In the genomic region with DNA sequence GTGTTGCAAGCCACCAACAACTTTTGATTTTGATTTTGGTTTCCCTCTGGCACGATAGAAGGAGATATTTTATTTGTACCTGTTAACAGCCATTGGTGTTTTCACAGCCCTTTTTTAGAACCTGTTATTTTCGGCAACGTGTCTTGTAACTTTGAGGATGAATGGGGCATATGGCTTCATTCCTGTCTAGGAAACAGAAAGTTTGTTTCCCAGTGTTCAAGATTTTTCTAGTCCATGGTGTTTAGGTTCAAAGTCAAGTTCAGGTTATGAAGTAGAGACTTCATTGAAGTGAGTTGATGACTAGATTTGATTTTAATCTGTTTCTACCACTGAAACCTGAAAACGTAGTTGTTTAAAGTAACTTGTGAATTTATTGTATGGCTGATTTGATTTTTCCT, we compare ENCODE assay signal across 8 cellular contexts. TPM values are rescaled to one million over a fixed set of nuclear protein-coding genes. Genes with fewer than 3 reads are reported as not detected.
DNase-seq lines count a peak whose midpoint lies in the region; ATAC-seq and TF ChIP-seq lines count a peak whose summit lies in the region.

No MANE protein-coding gene starts in this region.

- no peaks in the 10 kb centered on the region for H3K23me2 ChIP-seq in H9 (ENCODE audit: insufficient read length, low read depth, low read length, poor library complexity, severe bottlenecking)

- POLR2A ChIA-PET in activated CD8-positive, alpha-beta T cell treated with anti-CD3 and anti-CD28 coated beads for 36 hours (lab: Charles Lee), result interaction anchor here (1.1 to 1.9 kb wide), 4 partner anchors 13 to 122 kb away, joined by 3 to 15 read pairs (median 6); a partner anchor contains a TSS

- no peak overlapping the region for H3K23ac ChIP-seq in H9 (ENCODE audit: insufficient read length, low read depth, low read length)

- no peak overlapping the region for H3K18ac ChIP-seq in H9 (ENCODE audit: insufficient read length, low read depth, low read length)

- CTCF ChIA-PET in activated CD8-positive, alpha-beta T cell treated with anti-CD3 and anti-CD28 coated beads for 36 hours (lab: Charles Lee), result interaction anchor here (0.6 to 1.8 kb wide), 6 partner anchors 11 to 122 kb away, joined by 3 to 17 read pairs (median 6); a partner anchor contains a TSS

- H3K56ac ChIP-seq in H9 (ENCODE audit: insufficient read length, low read depth, low read length), result no peak overlapping the region

- peaks cover 8 to 13% of the 10 kb centered on the region in 2 experiments for H3K9me3 Mint-ChIP-seq in H9
- H3K9me3 Mint-ChIP-seq in activated CD8-positive, alpha-beta T cell treated with anti-CD3 and anti-CD28 coated beads for 36 hours, result no peaks in the 10 kb centered on the region
- H3K9me3 Mint-ChIP-seq in glutamatergic neuron (ENCODE audit: unreplicated experiment), result peaks cover 7% of the 10 kb centered on the region
- no peaks in the 10 kb centered on the region for H3K9me3 Mint-ChIP-seq in stimulated activated effector memory CD8-positive, alpha-beta T cell treated with anti-CD3 and anti-CD28 coated beads, Interleukin-12 subunit alpha, Interleukin-12 subunit beta, amount 100 ng/mL, for 72 hours

- no peaks in the 10 kb centered on the region for H3K79me1 ChIP-seq in H9 (ENCODE audit: insufficient read depth, low read depth, low read length, poor library complexity, severe bottlenecking)

- TF ChIP-seq CTCF in H9 (conservative IDR thresholded peaks at IDR 0.05), result no peak
- TF ChIP-seq CTCF in activated CD8-positive, alpha-beta T cell treated with anti-CD3 and anti-CD28 coated beads for 36 hours (IDR thresholded peaks at IDR 0.05), result no peak
- TF ChIP-seq CTCF in glutamatergic neuron (IDR thresholded peaks at IDR 0.05; ENCODE audit: partially characterized antibody, unreplicated experiment), result no peak

- H3K79me2 ChIP-seq in H9 (ENCODE audit: insufficient read depth, low read length), result no peaks in the 10 kb centered on the region

- no peak overlapping the region for H3T11ph ChIP-seq in H9 (ENCODE audit: low read length)

- no peak overlapping the region for H3K27ac ChIP-seq in H9 (ENCODE audit: insufficient read length, low read depth, low read length)

- H4K5ac ChIP-seq in H9 (ENCODE audit: insufficient read length, low read depth, low read length), result no peak overlapping the region

- DNase-seq in H9, result no peak
- DNase-seq in activated CD8-positive, alpha-beta T cell treated with anti-CD3 and anti-CD28 coated beads for 36 hours, result no peak
- DNase-seq in glutamatergic neuron, result no peak
- no peak for DNase-seq in stimulated activated effector memory CD8-positive, alpha-beta T cell treated with anti-CD3 and anti-CD28 coated beads, Interleukin-12 subunit alpha, Interleukin-12 subunit beta, amount 100 ng/mL, for 72 hours (ENCODE audit: low spot score in 2 of 2)
- DNase-seq in stimulated activated CD4-positive, alpha-beta T cell treated with anti-CD3 and anti-CD28 coated beads, Interleukin-12 subunit alpha, Interleukin-12 subunit beta, amount 100 ng/mL, for 4 hours, result no peak
- DNase-seq in ecto neural progenitor cell (ENCODE audit: low spot score), result no peak
- no peak for DNase-seq in NCI-H526 treated with DMSO at 0.1 percent for 48 hours (lab: John Stamatoyannopoulos, UW)
- DNase-seq in NCI-H345 (lab: John Stamatoyannopoulos, UW), result no peak

- no CpG with 5 or more reads among the region's 4 CpGs for WGBS in H9 (ENCODE audit: extremely low coverage, insufficient read length, low lambda C conversion rate)

- H3K9me3 ChIP-seq in H9 (ENCODE audit: control insufficient read depth, low read depth, low read length), result no peaks in the 10 kb centered on the region

- peaks cover 3 to 15% (median 6%) of the 10 kb centered on the region in 3 experiments; a peak in 6 of 7 replicates for H3K36me3 Mint-ChIP-seq in H9 (ENCODE audit: insufficient read depth in 1 of 3, low read depth in 3 of 3)
- no peaks in the 10 kb centered on the region for H3K36me3 Mint-ChIP-seq in activated CD8-positive, alpha-beta T cell treated with anti-CD3 and anti-CD28 coated beads for 36 hours (ENCODE audit: low read depth)
- peaks cover 8% of the 10 kb centered on the region for H3K36me3 Mint-ChIP-seq in glutamatergic neuron (ENCODE audit: unreplicated experiment)
- H3K36me3 Mint-ChIP-seq in stimulated activated effector memory CD8-positive, alpha-beta T cell treated with anti-CD3 and anti-CD28 coated beads, Interleukin-12 subunit alpha, Interleukin-12 subunit beta, amount 100 ng/mL, for 72 hours, result peaks cover 14% of the 10 kb centered on the region

- H3K27ac Mint-ChIP-seq in H9 (no peak overlapping the region), glutamatergic neuron (ENCODE audit: unreplicated experiment) (no peak overlapping the region)
- H3K27ac Mint-ChIP-seq in activated CD8-positive, alpha-beta T cell treated with anti-CD3 and anti-CD28 coated beads for 36 hours, result peak overlapping the region; percentile 96
- peak overlapping the region; percentile 88 for H3K27ac Mint-ChIP-seq in stimulated activated effector memory CD8-positive, alpha-beta T cell treated with anti-CD3 and anti-CD28 coated beads, Interleukin-12 subunit alpha, Interleukin-12 subunit beta, amount 100 ng/mL, for 72 hours

- no peak overlapping the region for H2BK5ac ChIP-seq in H9 (ENCODE audit: insufficient read length, low read length)

- H3K4me3 Mint-ChIP-seq in H9, result peak overlapping the region; percentile 70 to 71; a peak in 4 of 5 replicates
- peak overlapping the region; percentile 80 for H3K4me3 Mint-ChIP-seq in activated CD8-positive, alpha-beta T cell treated with anti-CD3 and anti-CD28 coated beads for 36 hours
- H3K4me3 Mint-ChIP-seq in glutamatergic neuron (ENCODE audit: unreplicated experiment), result peak overlapping the region; percentile 8
- peak overlapping the region; percentile 80 for H3K4me3 Mint-ChIP-seq in stimulated activated effector memory CD8-positive, alpha-beta T cell treated with anti-CD3 and anti-CD28 coated beads, Interleukin-12 subunit alpha, Interleukin-12 subunit beta, amount 100 ng/mL, for 72 hours

- no peak overlapping the region for H4K91ac ChIP-seq in H9 (ENCODE audit: insufficient read length, low read depth, low read length)

- peaks cover 2% of the 10 kb centered on the region; the same call in 1 of the 2 replicates for H3K4me1 ChIP-seq in H9 (ENCODE audit: insufficient read depth, low read length)

- H3K27me3 Mint-ChIP-seq in H9 (ENCODE audit: low read depth) (peaks cover 12% of the 10 kb centered on the region), glutamatergic neuron (ENCODE audit: unreplicated experiment) (peaks cover 4% of the 10 kb centered on the region)
- no peaks in the 10 kb centered on the region for H3K27me3 Mint-ChIP-seq in activated CD8-positive, alpha-beta T cell treated with anti-CD3 and anti-CD28 coated beads for 36 hours

- H2BK120ac ChIP-seq in H9 (ENCODE audit: low read depth, low read length, poor library complexity, severe bottlenecking), result no peak overlapping the region

- H3K27me3 ChIP-seq in H9 (ENCODE audit: insufficient read depth, low read length), result no peaks in the 10 kb centered on the region; the same call in 1 of the 2 replicates

- no peak overlapping the region for H2BK20ac ChIP-seq in H9 (ENCODE audit: low read depth, low read length, poor library complexity, severe bottlenecking)

- H2AK5ac ChIP-seq in H9 (ENCODE audit: insufficient read length, low read length), result no peak overlapping the region

- no peak overlapping the region for H4K8ac ChIP-seq in H9 (replicated peaks; ENCODE audit: insufficient read length, low read depth, low read length)

- ATAC-seq in activated CD8-positive, alpha-beta T cell treated with anti-CD3 and anti-CD28 coated beads for 36 hours, result no peak
- ATAC-seq in stimulated activated effector memory CD8-positive, alpha-beta T cell treated with anti-CD3 and anti-CD28 coated beads, Interleukin-12 subunit alpha, Interleukin-12 subunit beta, amount 100 ng/mL, for 72 hours, result no peak

- H3K4me1 Mint-ChIP-seq in H9 (peaks cover 11 to 12% of the 10 kb centered on the region in 2 experiments), glutamatergic neuron (ENCODE audit: low read depth, unreplicated experiment) (peaks cover 8% of the 10 kb centered on the region)
- peaks cover 29% of the 10 kb centered on the region for H3K4me1 Mint-ChIP-seq in activated CD8-positive, alpha-beta T cell treated with anti-CD3 and anti-CD28 coated beads for 36 hours (ENCODE audit: low read depth)
- peaks cover 35% of the 10 kb centered on the region for H3K4me1 Mint-ChIP-seq in stimulated activated effector memory CD8-positive, alpha-beta T cell treated with anti-CD3 and anti-CD28 coated beads, Interleukin-12 subunit alpha, Interleukin-12 subunit beta, amount 100 ng/mL, for 72 hours

- no peaks in the 10 kb centered on the region for H4K20me1 ChIP-seq in H9 (ENCODE audit: control insufficient read depth, insufficient read depth, insufficient read length)

- no peak overlapping the region for H3K9ac ChIP-seq in H9 (ENCODE audit: extremely low read depth, insufficient read length, low read length)

- H2BK15ac ChIP-seq in H9 (ENCODE audit: low read depth, low read length), result no peak overlapping the region

- no peak overlapping the region for H2AFZ ChIP-seq in H9 (ENCODE audit: low read length)

- intact Hi-C loops in activated CD8-positive, alpha-beta T cell treated with anti-CD3 and anti-CD28 coated beads for 36 hours (cut with micrococcal nuclease), result no loop called here

- no peak overlapping the region for H3K4me2 ChIP-seq in H9 (ENCODE audit: insufficient read depth, insufficient read length, low read length)

- no peak overlapping the region for H3K14ac ChIP-seq in H9 (ENCODE audit: insufficient read depth, low read length)

- no peak overlapping the region for H2BK12ac ChIP-seq in H9 (ENCODE audit: insufficient read length, low read depth, low read length)

- no peak overlapping the region for H3K4ac ChIP-seq in H9 (ENCODE audit: low read depth, low read length)

RNA-seq across cellular contexts. Expression of a gene that starts 0.3 kb away (rescaled TPM):
- not detected in 2 replicates for total RNA-seq in H9 (2021)
- total RNA-seq in activated CD8-positive, alpha-beta T cell treated with anti-CD3 and anti-CD28 coated beads for 36 hours, result 1 to 10 TPM in 1 of 2 experiments, under 1 TPM in 1; 0.98 to 1.6 TPM
- not detected for total RNA-seq in glutamatergic neuron (ENCODE audit: unreplicated experiment)

Comparison
In these comparisons a context has a peak if more than half of its experiments do, and no peak if none do; other contexts are left out.
1. H3K27ac Mint-ChIP-seq: peak in activated CD8-positive, alpha-beta T cell treated with anti-CD3 and anti-CD28 coated beads for 36 hours (single experiment) and stimulated activated effector memory CD8-positive, alpha-beta T cell treated with anti-CD3 and anti-CD28 coated beads, Interleukin-12 subunit alpha, Interleukin-12 subunit beta, amount 100 ng/mL, for 72 hours (single experiment); none in H9 (0 of 3) and glutamatergic neuron (single experiment).
2. H3K4me3 Mint-ChIP-seq: peak in every context shown above with its lines; median percentile 80 in activated CD8-positive, alpha-beta T cell treated with anti-CD3 and anti-CD28 coated beads for 36 hours; 80 in stimulated activated effector memory CD8-positive, alpha-beta T cell treated with anti-CD3 and anti-CD28 coated beads, Interleukin-12 subunit alpha, Interleukin-12 subunit beta, amount 100 ng/mL, for 72 hours; 70 in H9; 8 in glutamatergic neuron.